In genomic region chr1:42165511-42166210, GRCh38 we compare ENCODE assay signal across 10 cellular contexts. TPM values are rescaled to one million over a fixed set of nuclear protein-coding genes. Genes with fewer than 3 reads are reported as not detected.
A peak's percentile ranks its signal among the peaks of the same experiment; 100 is the strongest.
DNase-seq lines count a peak whose midpoint lies in the region; ATAC-seq, FAIRE-seq and TF ChIP-seq lines count a peak whose summit lies in the region.
"Had no signal": no experiment of that assay in that cellular context is flagged by ENCODE, and none has a peak within 500 bp of the region (broad histone marks: within the 10 kb centered on the region; RNA-seq: fewer than 3 reads in every experiment).

No MANE protein-coding gene starts in this region.

- no peak for TF ChIP-seq POLR2A in upper lobe of left lung (IDR thresholded peaks at IDR 0.05)

- TF ChIP-seq CTCF in LNCaP clone FGC (IDR thresholded peaks at IDR 0.05; ENCODE audit: control insufficient read depth, extremely low read depth, insufficient read depth) (no peak), RWPE2 (IDR thresholded peaks at IDR 0.05; ENCODE audit: poor library complexity, severe bottlenecking) (no peak), left ventricle myocardium inferior (IDR thresholded peaks at IDR 0.05; ENCODE audit: borderline replicate concordance) (no peak), upper lobe of left lung (IDR thresholded peaks at IDR 0.05) (no peak)

- H3K27ac ChIP-seq in RWPE2 (ENCODE audit: poor library complexity, severe bottlenecking) (peak overlapping the region; percentile 34), left ventricle myocardium inferior (replicated peaks) (peak overlapping the region; percentile 85), upper lobe of left lung (peak overlapping the region in 3 of 4 donors; percentile 10 to 42 (median 32))

- TF ChIP-seq EP300 in upper lobe of left lung (IDR thresholded peaks at IDR 0.05): no peak

- H3K36me3 ChIP-seq in RWPE2 (ENCODE audit: low read depth) (no peaks in the 10 kb centered on the region), left ventricle myocardium inferior (no peaks in the 10 kb centered on the region), upper lobe of left lung (no peaks in the 10 kb centered on the region)

- H3K9me3 ChIP-seq in RWPE2 (ENCODE audit: severe bottlenecking) (no peaks in the 10 kb centered on the region), left ventricle myocardium inferior (replicated peaks) (peaks cover 10% of the 10 kb centered on the region), upper lobe of left lung (peaks cover 0 to 5% (median 2%) of the 10 kb centered on the region in 4 donors)

- H3K27me3 ChIP-seq in RWPE2 (ENCODE audit: insufficient read depth, poor library complexity, severe bottlenecking) (no peaks in the 10 kb centered on the region), left ventricle myocardium inferior (ENCODE audit: low read depth) (no peaks in the 10 kb centered on the region), upper lobe of left lung (no peaks in the 10 kb centered on the region)

- intact Hi-C loops in left ventricle myocardium inferior (cut with micrococcal nuclease): no loop called here

- DNase-seq in LNCaP clone FGC (ENCODE audit: low read depth) (peak; percentile 62), RWPE2 (ENCODE audit: low spot score) (peak; percentile 96), left ventricle myocardium inferior (peak; percentile 69), upper lobe of left lung (peak; percentile 88 to 91), frontal cortex (ENCODE audit: low spot score in 2 of 2) (no peak), RPMI8226 (no peak)

- H3K4me1 ChIP-seq in RWPE2 (ENCODE audit: insufficient read depth, poor library complexity, severe bottlenecking) (peaks cover 11% of the 10 kb centered on the region), left ventricle myocardium inferior (peaks cover 50% of the 10 kb centered on the region), upper lobe of left lung (peaks cover 10 to 21% (median 14%) of the 10 kb centered on the region in 4 donors)

- H3K4me3 ChIP-seq in LNCaP clone FGC (ENCODE audit: low read depth, low read length) (no peak overlapping the region), RWPE2 (ENCODE audit: severe bottlenecking) (no peak overlapping the region), left ventricle myocardium inferior (peak overlapping the region; percentile 19), upper lobe of left lung (no peak overlapping the region)

- WGBS in upper lobe of left lung, 2 donors: 41 to 52% methylated on average over 12 of the region's 12 CpGs

- FAIRE-seq in frontal cortex (lab: Jason Lieb, UNC): no peak
- FAIRE-seq: colon had no signal

- peak; percentile 96 for ATAC-seq in RWPE2 (ENCODE audit: low read depth)
- peak; percentile 56 to 91 for ATAC-seq in upper lobe of left lung (ENCODE audit: low FRiP score in 2 of 2)
- ATAC-seq in GM18517 (IDR thresholded peaks at IDR 0.05; ENCODE audit: unreplicated experiment): no peak

RNA-seq across cellular contexts. Expression of gene GUCA2A, which starts 1.1 kb away (rescaled TPM):
- total RNA-seq in left ventricle myocardium inferior (not detected), upper lobe of left lung (under 1 TPM in 1 of 6 donors, not detected in 5; 0.47 TPM), frontal cortex (not detected)
- total RNA-seq: pulmonary artery endothelial cell, SK-MEL-5 had no signal

RNA-seq across cellular contexts. Expression of gene GUCA2B, which starts 12.5 kb away (rescaled TPM):
- not detected for total RNA-seq in left ventricle myocardium inferior
- total RNA-seq in upper lobe of left lung: not detected
- total RNA-seq in frontal cortex: not detected
- total RNA-seq: pulmonary artery endothelial cell, SK-MEL-5 had no signal

Comparison
In these comparisons a context has a peak if more than half of its experiments do, and no peak if none do; other contexts are left out.
1. DNase-seq: peak in LNCaP clone FGC (single experiment), RWPE2 (single experiment), left ventricle myocardium inferior (single experiment) and upper lobe of left lung (2 of 2); none in frontal cortex (0 of 2) and RPMI8226 (single experiment).
2. H3K27ac ChIP-seq: peak in every context shown above with its lines; median percentile 85 in left ventricle myocardium inferior; 34 in RWPE2; 32 in upper lobe of left lung.